Comparison of ENCODE assay signal across 15 cellular contexts in genomic region chr3:12182687-12183441, GRCh38. TPM values are rescaled to one million over a fixed set of nuclear protein-coding genes. Genes with fewer than 3 reads are reported as not detected.
DNase-seq lines count a peak whose midpoint lies in the region; ATAC-seq and TF ChIP-seq lines count a peak whose summit lies in the region.
"Had no signal": no experiment of that assay in that cellular context is flagged by ENCODE, and none has a peak within 500 bp of the region (broad histone marks: within the 10 kb centered on the region; RNA-seq: fewer than 3 reads in every experiment).

No MANE protein-coding gene starts in this region.

- H4K5ac ChIP-seq in IMR-90 (ENCODE audit: low read depth, low read length) = no peak overlapping the region

- TF ChIP-seq RAD21 in IMR-90 (IDR thresholded peaks at IDR 0.05; ENCODE audit: low read length) = no peak

- no peak for DNase-seq in IMR-90
- DNase-seq in mesenchymal stem cell = no peak
- no peak for DNase-seq in sciatic nerve (ENCODE audit: low spot score)
- DNase-seq in osteocyte (ENCODE audit: extremely low spot score, unreplicated experiment) = no peak
- DNase-seq: DMS 273 treated with DMSO at 0.1 percent for 48 hours, H7, NCI-H187, NCI-H345, NCI-H526 treated with DMSO at 0.1 percent for 48 hours, OCI-M1 had no signal

- TF ChIP-seq POLR2A in IMR-90 (IDR thresholded peaks at IDR 0.05; ENCODE audit: low read depth, low read length) = no peak

- peak overlapping the region; percentile 24; the same call in 1 of the 2 replicates for H4K91ac ChIP-seq in IMR-90 (ENCODE audit: insufficient read depth, low read depth, low read length)
- no peak overlapping the region for H4K91ac ChIP-seq in mesenchymal stem cell (ENCODE audit: low read length)

- no peak overlapping the region; the same call in 1 of the 2 replicates for H2BK20ac ChIP-seq in IMR-90 (ENCODE audit: low read depth, low read length)

- intact Hi-C loops in IMR-90 (cut with micrococcal nuclease) (no loop called here), sciatic nerve (cut with DNase I) (no loop called here)

- H2BK12ac ChIP-seq in mesenchymal stem cell (ENCODE audit: low read length in 2 of 2) = peak overlapping the region in 1 of 2 experiments; percentile 37

- H3K4me3 ChIP-seq in BLaER1 treated with 17β-estradiol and CSF1 and Interleukin-3, amounts not matched to agents 10 nM and 100 nM = no peak overlapping the region
- H3K4me3 ChIP-seq in IMR-90 (ENCODE audit: insufficient read depth, low read depth, low read length) (no peak overlapping the region), mesenchymal stem cell (ENCODE audit: insufficient read depth in 1 of 2, low read depth in 1 of 2, low read length in 2 of 2) (no peak overlapping the region)
- H3K4me3 ChIP-seq: A549 had no signal

- WGBS in IMR-90 (ENCODE audit: extremely low coverage in 2 of 2, insufficient read length in 1 of 2), 2 experiments = 94% methylated on average over 2 of the region's 16 CpGs; no CpG with 5 or more reads in 1 of the 2 experiments
- WGBS in mesenchymal stem cell = 93% methylated on average over 16 of the region's 16 CpGs

- no peak for TF ChIP-seq CTCF in IMR-90 (conservative IDR thresholded peaks at IDR 0.05; ENCODE audit: low read depth, low read length)
- no peak for TF ChIP-seq CTCF in osteocyte (IDR thresholded peaks at IDR 0.05)

- H3K14ac ChIP-seq in IMR-90 (replicated peaks; ENCODE audit: low read depth, low read length) (no peak overlapping the region), mesenchymal stem cell (ENCODE audit: low read length in 2 of 2) (peak overlapping the region in 1 of 2 experiments; percentile 35)

- H3K36me3 Mint-ChIP-seq in osteocyte (ENCODE audit: unreplicated experiment) = no peaks in the 10 kb centered on the region

- H3K4me2 ChIP-seq in BLaER1 treated with 17β-estradiol and CSF1 and Interleukin-3, amounts not matched to agents 10 nM and 100 nM = peak overlapping the region; percentile 61 to 94 (median 74)
- H3K4me2 ChIP-seq in IMR-90 (ENCODE audit: low read depth, low read length) (no peak overlapping the region), mesenchymal stem cell (ENCODE audit: low read length, poor library complexity, severe bottlenecking) (no peak overlapping the region)
- H3K4me2 ChIP-seq: A549 had no signal

- no peaks in the 10 kb centered on the region for H3K9me3 ChIP-seq in BLaER1 treated with 17β-estradiol and CSF1 and Interleukin-3, amounts not matched to agents 10 nM and 100 nM (replicated peaks in 1 of 11)
- no peaks in the 10 kb centered on the region for H3K9me3 ChIP-seq in IMR-90 (ENCODE audit: control insufficient read depth, insufficient read depth, low read length)
- no peaks in the 10 kb centered on the region for H3K9me3 ChIP-seq in mesenchymal stem cell (ENCODE audit: control insufficient read depth, low read length)
- H3K9me3 ChIP-seq: A549 had no signal

- BruUV-seq in IMR-90 (replicated peaks; lab: Mats Ljungman, UMichigan) = no TSS peak

- H2BK5ac ChIP-seq in IMR-90 (ENCODE audit: low read depth, low read length, poor library complexity, severe bottlenecking) (no peak overlapping the region), mesenchymal stem cell (ENCODE audit: low read depth, low read length, poor library complexity, severe bottlenecking) (no peak overlapping the region)

- H3K18ac ChIP-seq in IMR-90 (ENCODE audit: low read depth, low read length) (no peak overlapping the region), mesenchymal stem cell (ENCODE audit: low read depth in 1 of 2, low read length in 2 of 2) (no peak overlapping the region)

- no peak overlapping the region for H3K9ac ChIP-seq in BLaER1 treated with 17β-estradiol and CSF1 and Interleukin-3, amounts not matched to agents 10 nM and 100 nM
- no peak overlapping the region for H3K9ac ChIP-seq in IMR-90 (ENCODE audit: low read depth, low read length)
- H3K9ac ChIP-seq in mesenchymal stem cell (ENCODE audit: low read length) = no peak overlapping the region

- in situ Hi-C loops in IMR-90 (cut with MboI; ENCODE audit: low sequenced_read_pairs) = no loop called here

- CTCF ChIA-PET in IMR-90 (lab: Yijun Ruan, JAX) = no interaction called here

- H3K79me1 ChIP-seq in IMR-90 (ENCODE audit: low read depth in 1 of 2, low read length in 2 of 2) (no peaks in the 10 kb centered on the region), mesenchymal stem cell (replicated peaks; ENCODE audit: low read length, poor library complexity, severe bottlenecking) (no peaks in the 10 kb centered on the region)

- no peak overlapping the region for H2BK120ac ChIP-seq in IMR-90 (ENCODE audit: low read depth, low read length)
- H2BK120ac ChIP-seq in mesenchymal stem cell (ENCODE audit: low read depth, low read length) = no peak overlapping the region

- POLR2A ChIA-PET in IMR-90 (lab: Charles Lee; ENCODE audit: unreplicated experiment) = no interaction called here

- no peak overlapping the region for H2BK15ac ChIP-seq in IMR-90 (ENCODE audit: low read depth, low read length)
- no peak overlapping the region for H2BK15ac ChIP-seq in mesenchymal stem cell (ENCODE audit: low read depth, poor library complexity, severe bottlenecking)

- H3K23ac ChIP-seq in IMR-90 (ENCODE audit: low read depth, low read length) (no peak overlapping the region), mesenchymal stem cell (ENCODE audit: low read length in 2 of 2) (no peak overlapping the region)

- H3K27me3 ChIP-seq in BLaER1 treated with 17β-estradiol and CSF1 and Interleukin-3, amounts not matched to agents 10 nM and 100 nM = peaks cover 9 to 55% (median 48%) of the 10 kb centered on the region in 11 experiments; a peak in 19 of 22 replicates
- H3K27me3 ChIP-seq in IMR-90 (ENCODE audit: control insufficient read depth, insufficient read depth, low read length) = no peaks in the 10 kb centered on the region
- no peaks in the 10 kb centered on the region for H3K27me3 ChIP-seq in mesenchymal stem cell (ENCODE audit: control insufficient read depth in 1 of 2, insufficient read depth in 1 of 2, low read length in 2 of 2)

- peaks cover 63 to 98% (median 82%) of the 10 kb centered on the region in 10 experiments for H3K4me1 ChIP-seq in BLaER1 treated with 17β-estradiol and CSF1 and Interleukin-3, amounts not matched to agents 10 nM and 100 nM
- H3K4me1 ChIP-seq in IMR-90 (ENCODE audit: control insufficient read depth, insufficient read depth, low read length) = peaks cover 15% of the 10 kb centered on the region
- H3K4me1 ChIP-seq in mesenchymal stem cell (ENCODE audit: control insufficient read depth, insufficient read depth, low read depth, low read length) = peaks cover 22% of the 10 kb centered on the region

- H2AK9ac ChIP-seq in IMR-90 (replicated peaks; ENCODE audit: low read depth, low read length, poor library complexity) = no peak overlapping the region

- H2AK5ac ChIP-seq in IMR-90 (ENCODE audit: low read depth, low read length) (0 out of 2 replicates have a peak overlapping the region, but pooled peaks have one; percentile 6), mesenchymal stem cell (ENCODE audit: low read length, severe bottlenecking) (peak overlapping the region; percentile 34)

- H4K8ac ChIP-seq in IMR-90 (ENCODE audit: low read depth in 2 of 2, low read length in 2 of 2) = no peak overlapping the region
- no peak overlapping the region for H4K8ac ChIP-seq in mesenchymal stem cell (ENCODE audit: low read length)

- H3K9me1 ChIP-seq in IMR-90 (ENCODE audit: insufficient read depth, low read length) = peaks cover 10% of the 10 kb centered on the region

- H3K36me3 ChIP-seq in BLaER1 treated with 17β-estradiol and CSF1 and Interleukin-3, amounts not matched to agents 10 nM and 100 nM = no peaks in the 10 kb centered on the region
- H3K36me3 ChIP-seq in IMR-90 (ENCODE audit: control insufficient read depth, insufficient read depth, low read length) (no peaks in the 10 kb centered on the region), mesenchymal stem cell (ENCODE audit: control insufficient read depth in 1 of 2, insufficient read depth in 2 of 2, low read depth in 1 of 2, low read length in 2 of 2) (no peaks in the 10 kb centered on the region)

- H3K4ac ChIP-seq in IMR-90 (ENCODE audit: low read depth, low read length) (no peak overlapping the region; the same call in 1 of the 2 replicates), mesenchymal stem cell (ENCODE audit: low read depth in 1 of 2, low read length in 2 of 2) (no peak overlapping the region)

- H3K4me3 Mint-ChIP-seq in osteocyte (ENCODE audit: unreplicated experiment) = no peak overlapping the region

- no peak for ATAC-seq in IMR-90 (ENCODE audit: low read depth)
- ATAC-seq in sciatic nerve = peak; percentile 46
- no peak for ATAC-seq in HG02678 (IDR thresholded peaks at IDR 0.05; ENCODE audit: unreplicated experiment)
- no peak for ATAC-seq in GM21381 (IDR thresholded peaks at IDR 0.05; ENCODE audit: unreplicated experiment)
- ATAC-seq: A549 had no signal

- H3K4me1 Mint-ChIP-seq in osteocyte (ENCODE audit: unreplicated experiment) = peaks cover 31% of the 10 kb centered on the region

- dilution Hi-C loops in IMR-90 (cut with HindIII; ENCODE audit: low sequenced_read_pairs, unreplicated experiment) = no loop called here

- H3K27me3 Mint-ChIP-seq in osteocyte (ENCODE audit: unreplicated experiment) = no peaks in the 10 kb centered on the region

- peak overlapping the region in 1 of 11 experiments; percentile 1; a peak in 2 of 22 replicates for H3K27ac ChIP-seq in BLaER1 treated with 17β-estradiol and CSF1 and Interleukin-3, amounts not matched to agents 10 nM and 100 nM
- H3K27ac ChIP-seq in IMR-90 (ENCODE audit: insufficient read depth, low read length) (no peak overlapping the region), mesenchymal stem cell (ENCODE audit: low read length, poor library complexity, severe bottlenecking) (no peak overlapping the region)
- H3K27ac ChIP-seq: C4-2B had no signal

- no peak overlapping the region for H3K27ac Mint-ChIP-seq in osteocyte (ENCODE audit: unreplicated experiment)

- peaks cover 0 to 34% (median 0%) of the 10 kb centered on the region in 11 experiments; a peak in 7 of 22 replicates for H4K20me1 ChIP-seq in BLaER1 treated with 17β-estradiol and CSF1 and Interleukin-3, amounts not matched to agents 10 nM and 100 nM
- no peaks in the 10 kb centered on the region for H4K20me1 ChIP-seq in IMR-90 (ENCODE audit: insufficient read depth, low read length)

- no peaks in the 10 kb centered on the region for H3K9me3 Mint-ChIP-seq in osteocyte (ENCODE audit: unreplicated experiment)

- H3K56ac ChIP-seq in IMR-90 (ENCODE audit: extremely low read depth, insufficient read depth, low read length) = no peak overlapping the region; the same call in 1 of the 2 replicates

- H2AFZ ChIP-seq in IMR-90 (replicated peaks; ENCODE audit: low read length, poor library complexity) (no peak overlapping the region), mesenchymal stem cell (ENCODE audit: low read depth, low read length) (no peak overlapping the region)

TF ChIP-seq in IMR-90, 13 proteins besides CTCF, POLR2A, EP300 and RAD21 (continues in another document):
- no peak for TF ChIP-seq RCOR1 (IDR thresholded peaks at IDR 0.05; ENCODE audit: insufficient replicate concordance, low read length)

RNA-seq across cellular contexts. Expression of gene TIMP4, which starts 24.2 kb away (rescaled TPM):
- 0.54 and 0.56 TPM in 2 replicates for total RNA-seq in IMR-90 (2012; rRNA removed)
- 0.39 and 0.40 TPM in 2 replicates for polyA plus RNA-seq in IMR-90 (2012; rRNA removed)
- polyA plus RNA-seq in IMR-90 (2012; cell fraction: cytosol; rRNA removed) = 0.57 and 0.80 TPM in 2 replicates
- 0.13 and 0.16 TPM in 2 replicates for polyA plus RNA-seq in IMR-90 (2012; cell fraction: nucleus; rRNA removed; ENCODE audit: low replicate concordance)
- 6.6 TPM for polyA plus RNA-seq in mesenchymal stem cell (2013, experiment 1 of 2)
- 6.6 TPM for polyA plus RNA-seq in mesenchymal stem cell (2013, experiment 2 of 2)
- total RNA-seq in sciatic nerve = 13.2 TPM
- total RNA-seq in osteocyte = 5.0 and 5.4 TPM in 2 replicates

Comparison
In these comparisons a context has a peak if more than half of its experiments do, and no peak if none do; other contexts are left out.
1. H3K4me2 ChIP-seq: peak in BLaER1 treated with 17β-estradiol and CSF1 and Interleukin-3, amounts not matched to agents 10 nM and 100 nM (11 of 11); none in IMR-90 (single experiment) and mesenchymal stem cell (single experiment).